Comparison of ENCODE assay signal across 23 cellular contexts in the genomic region with DNA sequence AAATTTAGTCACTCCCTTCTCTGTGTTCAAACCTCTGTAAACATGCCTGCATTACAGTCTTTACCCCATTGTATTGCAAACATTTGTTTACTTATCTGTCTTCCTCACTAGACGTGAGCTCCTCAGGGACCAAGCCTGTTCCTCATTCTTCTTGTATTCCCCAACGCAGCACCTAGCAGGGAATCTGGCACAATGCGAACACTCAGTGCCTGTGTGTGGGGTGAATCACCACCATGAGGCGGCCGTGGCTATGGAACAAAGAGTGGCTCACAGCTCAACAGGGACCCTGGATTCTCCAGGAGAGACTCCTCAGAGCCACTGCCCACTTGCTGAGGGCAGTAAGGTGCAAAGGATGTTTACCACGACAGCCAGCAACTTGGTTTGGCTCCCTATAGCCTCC.
DNase-seq lines count a peak whose midpoint lies in the region; ATAC-seq lines count a peak whose summit lies in the region.
"Had no signal": no experiment of that assay in that cellular context is flagged by ENCODE, and none has a peak within 500 bp of the region (broad histone marks: within the 10 kb centered on the region; RNA-seq: fewer than 3 reads in every experiment).

No MANE protein-coding gene starts in this region.

- in situ Hi-C loops in SK-MEL-5 (cut with HindIII; ENCODE audit: low pct_unique_long_range_greater_than_20kb, low sequenced_read_pairs) = no loop called here

- no peaks in the 10 kb centered on the region for H3K9me3 ChIP-seq in effector memory CD4-positive, alpha-beta T cell (ENCODE audit: control insufficient read depth, low read length)
- H3K9me3 ChIP-seq: mucosa of descending colon had no signal

- no peaks in the 10 kb centered on the region for H3K4me1 ChIP-seq in effector memory CD4-positive, alpha-beta T cell (ENCODE audit: control insufficient read depth, insufficient read depth, low read length, poor library complexity, severe bottlenecking)

- H3K27me3 ChIP-seq in effector memory CD4-positive, alpha-beta T cell (replicated peaks; ENCODE audit: control insufficient read depth, insufficient read depth, low read length, poor library complexity, severe bottlenecking) = no peaks in the 10 kb centered on the region
- H3K27me3 ChIP-seq: dorsolateral prefrontal cortex had no signal

- H3K36me3 ChIP-seq in effector memory CD4-positive, alpha-beta T cell (ENCODE audit: control insufficient read depth, insufficient read depth, low read length) = no peaks in the 10 kb centered on the region

- no peak overlapping the region for H3K4me3 ChIP-seq in effector memory CD4-positive, alpha-beta T cell (ENCODE audit: insufficient read depth, low read depth, low read length, poor library complexity, severe bottlenecking)
- H3K4me3 ChIP-seq: dorsolateral prefrontal cortex, mucosa of descending colon, skin epidermis had no signal

- peak; percentile 47 for DNase-seq in Ammon's horn (ENCODE audit: low spot score)
- DNase-seq in ELF-1 (ENCODE audit: low read depth, low spot score) = peak; percentile 16
- DNase-seq in SK-MEL-5 (ENCODE audit: low read depth, low spot score) = peak; percentile 30
- peak; percentile 21 for DNase-seq in iPS-NIHi7 (ENCODE audit: extremely low spot score)
- no peak for DNase-seq in effector memory CD4-positive, alpha-beta T cell
- DNase-seq in C1 segment of cervical spinal cord (lab: John Stamatoyannopoulos, UW) = no peak
- no peak for DNase-seq in OCI-M1 (lab: John Stamatoyannopoulos, UW)
- DNase-seq: activated CD8-positive, alpha-beta T cell treated with anti-CD3 and anti-CD28 coated beads, Interleukin-2, amount 10 ng/mL, durations not matched to agents 7 days and 5 days; activated effector memory CD4-positive, alpha-beta T cell treated with anti-CD3 and anti-CD28 coated beads, Interleukin-2, amount 50 U/mL, for 16 hours; activated naive CD8-positive, alpha-beta T cell treated with anti-CD3 and anti-CD28 coated beads, Interleukin-2, amount 10 ng/mL, durations not matched to agents 7 days and 5 days; EL; foreskin melanocyte; hippocampal formation; mucosa of descending colon; NCI-H226; PC-3; SIG-M5; stimulated activated CD4-positive, alpha-beta T cell treated with anti-CD3 and anti-CD28 coated beads, Interleukin-1b, Interleukin-23, amount 100 ng/mL, for 48 hours; trophoblast cell had no signal

- H3K27ac ChIP-seq in effector memory CD4-positive, alpha-beta T cell (ENCODE audit: insufficient read depth, low read length, poor library complexity, severe bottlenecking) = no peak overlapping the region
- H3K27ac ChIP-seq: skin epidermis had no signal

- ATAC-seq in GM18858 (IDR thresholded peaks at IDR 0.05; ENCODE audit: unreplicated experiment) = no peak
- ATAC-seq: activated CD4-positive, CD25-positive, alpha-beta regulatory T cell treated with anti-CD3 and anti-CD28 coated beads, Interleukin-2, amount 50 U/mL, for 24 hours; activated CD8-positive, alpha-beta T cell treated with anti-CD3 and anti-CD28 coated beads, Interleukin-2, amount 10 ng/mL, durations not matched to agents 7 days and 5 days; mucosa of descending colon; PC-3 had no signal

Comparison
In these comparisons a context has a peak if more than half of its experiments do, and no peak if none do; other contexts are left out.
1. DNase-seq: peak in Ammon's horn (single experiment), ELF-1 (single experiment), SK-MEL-5 (single experiment) and iPS-NIHi7 (single experiment); none in effector memory CD4-positive, alpha-beta T cell (0 of 3), C1 segment of cervical spinal cord (0 of 14) and OCI-M1 (single experiment).